Comparison of ENCODE assay signal across 1 cellular context in the genomic region with DNA sequence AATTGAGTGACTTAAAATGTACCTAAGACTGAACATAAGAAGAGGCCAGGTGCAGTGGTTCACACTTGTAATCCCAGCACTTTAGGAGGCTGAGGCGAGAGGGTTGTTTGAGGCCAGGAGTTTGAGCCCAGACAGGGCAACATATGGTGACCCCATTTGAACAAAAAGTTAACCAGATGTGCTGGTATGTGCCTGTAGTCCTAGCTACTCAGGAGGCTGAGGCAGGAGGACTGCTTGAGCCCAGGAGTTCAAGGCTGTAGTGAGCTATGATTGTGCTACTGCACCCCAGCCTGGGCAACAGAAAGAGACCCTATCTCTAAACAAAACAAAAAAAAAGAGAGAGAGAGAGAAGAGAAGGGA.
TF ChIP-seq lines count a peak whose summit lies in the region.

No MANE protein-coding gene starts in this region.

TF ChIP-seq in H1, 55 proteins besides CTCF, POLR2A, EP300 and RAD21 (continued from another document):
- TF ChIP-seq E2F6 (IDR thresholded peaks at IDR 0.05) (no peak), PHF8 (conservative IDR thresholded peaks at IDR 0.05; ENCODE audit: low read depth, low read length) (no peak), EGR1 (IDR thresholded peaks at IDR 0.05; ENCODE audit: borderline replicate concordance, low read depth, low read length) (no peak), RBBP5 (IDR thresholded peaks at IDR 0.05; ENCODE audit: borderline replicate concordance, low read depth, low read length) (no peak), CTBP2 (IDR thresholded peaks at IDR 0.05; ENCODE audit: borderline replicate concordance, insufficient read depth, insufficient read length, low read length) (no peak), CHD7 (IDR thresholded peaks at IDR 0.05; ENCODE audit: insufficient replicate concordance, low read length) (no peak), CEBPB (IDR thresholded peaks at IDR 0.05; ENCODE audit: low read depth, low read length) (no peak), NANOG (IDR thresholded peaks at IDR 0.05; ENCODE audit: insufficient read depth, low read depth, low read length, poor library complexity, severe bottlenecking) (no peak), SAP30 (IDR thresholded peaks at IDR 0.05; ENCODE audit: insufficient read depth, insufficient replicate concordance, low read length) (no peak), SIRT6 (IDR thresholded peaks at IDR 0.05; ENCODE audit: low read length) (no peak), CREB1 (IDR thresholded peaks at IDR 0.05) (no peak), NRF1 (IDR thresholded peaks at IDR 0.05; ENCODE audit: low read depth, low read length) (no peak), POLR2AphosphoS5 (IDR thresholded peaks at IDR 0.05; ENCODE audit: low read depth, low read length) (no peak), MAX (IDR thresholded peaks at IDR 0.05) (no peak), MAFK (IDR thresholded peaks at IDR 0.05; ENCODE audit: low read depth, low read length) (no peak)
